ENCODE assay signal across 16 cellular contexts in genomic region chr19:10816691-10817090, GRCh38. TPM values are rescaled to one million over a fixed set of nuclear protein-coding genes. Genes with fewer than 3 reads are reported as not detected.
DNase-seq lines count a peak whose midpoint lies in the region; ATAC-seq and TF ChIP-seq lines count a peak whose summit lies in the region.
"Had no signal": no experiment of that assay in that cellular context is flagged by ENCODE, and none has a peak within 500 bp of the region (broad histone marks: within the 10 kb centered on the region; RNA-seq: fewer than 3 reads in every experiment).

No MANE protein-coding gene starts in this region.

- H3K36me3 Mint-ChIP-seq in activated naive CD4-positive, alpha-beta T cell treated with anti-CD3 and anti-CD28 coated beads, Interleukin-2, amount 50 U/mL, for 72 hours, result peaks cover 0 to 15% of the 10 kb centered on the region in 2 donors
- H3K36me3 Mint-ChIP-seq in dendritic cell treated with granulocyte-macrophage colony-stimulating factor and Interleukin-4, amounts not matched to agents 40 ng/mL and 50 ng/mL, for 4 days (ENCODE audit: low read depth), result peaks cover 99% of the 10 kb centered on the region
- H3K36me3 Mint-ChIP-seq in type B pancreatic cell, result peaks cover 29% of the 10 kb centered on the region

- intact Hi-C loops in dendritic cell treated with granulocyte-macrophage colony-stimulating factor and Interleukin-4, amounts not matched to agents 40 ng/mL and 50 ng/mL, for 4 days (cut with micrococcal nuclease), result no loop called here

- H3K27me3 Mint-ChIP-seq in dendritic cell treated with granulocyte-macrophage colony-stimulating factor and Interleukin-4, amounts not matched to agents 40 ng/mL and 50 ng/mL, for 4 days, result no peaks in the 10 kb centered on the region
- no peaks in the 10 kb centered on the region for H3K27me3 Mint-ChIP-seq in type B pancreatic cell
- H3K27me3 Mint-ChIP-seq: activated CD4-positive, alpha-beta memory T cell treated with anti-CD3 and anti-CD28 coated beads, Interleukin-2, amount 10 ng/mL, durations not matched to agents 7 days and 5 days; activated naive CD8-positive, alpha-beta T cell treated with anti-CD3 and anti-CD28 coated beads for 36 hours had no signal

- no peak for TF ChIP-seq CTCF in neutrophil (IDR thresholded peaks at IDR 0.05)
- TF ChIP-seq CTCF in type B pancreatic cell (conservative IDR thresholded peaks at IDR 0.05), result no peak

- H3K4me3 Mint-ChIP-seq in dendritic cell treated with granulocyte-macrophage colony-stimulating factor and Interleukin-4, amounts not matched to agents 40 ng/mL and 50 ng/mL, for 4 days, result no peak overlapping the region
- peak overlapping the region; percentile 82 for H3K4me3 Mint-ChIP-seq in type B pancreatic cell
- H3K4me3 Mint-ChIP-seq: activated CD4-positive, alpha-beta memory T cell treated with anti-CD3 and anti-CD28 coated beads, Interleukin-2, amount 10 ng/mL, durations not matched to agents 7 days and 5 days; activated naive CD8-positive, alpha-beta T cell treated with anti-CD3 and anti-CD28 coated beads for 36 hours had no signal

- H3K27me3 ChIP-seq in neutrophil, result no peaks in the 10 kb centered on the region

- ATAC-seq in activated naive CD4-positive, alpha-beta T cell treated with anti-CD3 and anti-CD28 coated beads, Interleukin-2, amount 50 U/mL, for 72 hours, result no peak
- ATAC-seq in GM18511 (IDR thresholded peaks at IDR 0.05; ENCODE audit: unreplicated experiment), result no peak

- H3K4me3 ChIP-seq in neutrophil (ENCODE audit: low read depth in 1 of 2, low read length in 1 of 2), result no peak overlapping the region

- peaks cover 62% of the 10 kb centered on the region for H3K36me3 ChIP-seq in neutrophil

- H3K4me1 ChIP-seq in neutrophil (ENCODE audit: control insufficient read depth in 1 of 2, insufficient read depth in 1 of 2, low read depth in 1 of 2, low read length in 1 of 2), result peaks cover 45 to 47% of the 10 kb centered on the region in 2 experiments

- peaks cover 40% of the 10 kb centered on the region for H3K4me1 Mint-ChIP-seq in dendritic cell treated with granulocyte-macrophage colony-stimulating factor and Interleukin-4, amounts not matched to agents 40 ng/mL and 50 ng/mL, for 4 days (ENCODE audit: low read depth)
- peaks cover 6% of the 10 kb centered on the region for H3K4me1 Mint-ChIP-seq in type B pancreatic cell (ENCODE audit: unreplicated experiment)

- H3K27ac Mint-ChIP-seq in activated naive CD4-positive, alpha-beta T cell treated with anti-CD3 and anti-CD28 coated beads, Interleukin-2, amount 50 U/mL, for 72 hours, result peak overlapping the region; percentile 77 to 93
- H3K27ac Mint-ChIP-seq in dendritic cell treated with granulocyte-macrophage colony-stimulating factor and Interleukin-4, amounts not matched to agents 40 ng/mL and 50 ng/mL, for 4 days, result peak overlapping the region; percentile 93
- peak overlapping the region; percentile 59 for H3K27ac Mint-ChIP-seq in type B pancreatic cell
- H3K27ac Mint-ChIP-seq: activated CD4-positive, alpha-beta memory T cell treated with anti-CD3 and anti-CD28 coated beads, Interleukin-2, amount 10 ng/mL, durations not matched to agents 7 days and 5 days; activated naive CD8-positive, alpha-beta T cell treated with anti-CD3 and anti-CD28 coated beads for 36 hours had no signal

- no peaks in the 10 kb centered on the region for H3K9me3 ChIP-seq in neutrophil

- no peak for DNase-seq in activated naive CD4-positive, alpha-beta T cell treated with anti-CD3 and anti-CD28 coated beads, Interleukin-2, amount 50 U/mL, for 72 hours (ENCODE audit: low spot score in 2 of 2)
- DNase-seq in activated naive CD4-positive, alpha-beta T cell treated with Interleukin-2 at 50 U/mL for 16 hours, result no peak
- no peak for DNase-seq in type B pancreatic cell (ENCODE audit: extremely low spot score, unreplicated experiment)
- DNase-seq in nucleus accumbens (lab: John Stamatoyannopoulos, UW), result no peak
- DNase-seq in DMS79 treated with DMSO at 0.1 percent for 48 hours (lab: John Stamatoyannopoulos, UW), result no peak
- DNase-seq: activated CD4-positive, alpha-beta memory T cell treated with anti-CD3 and anti-CD28 coated beads, Interleukin-2, amount 10 ng/mL, durations not matched to agents 7 days and 5 days; activated naive CD8-positive, alpha-beta T cell treated with anti-CD3 and anti-CD28 coated beads for 36 hours; effector memory CD4-positive, alpha-beta T cell; NCI-H1105 treated with DMSO at 0.1 percent for 48 hours; NCI-H82; stimulated activated naive CD4-positive, alpha-beta T cell; SW 1271 had no signal

- peak overlapping the region; percentile 98 for H3K27ac ChIP-seq in neutrophil

- H3K9me3 Mint-ChIP-seq in activated naive CD4-positive, alpha-beta T cell treated with anti-CD3 and anti-CD28 coated beads, Interleukin-2, amount 50 U/mL, for 72 hours, result no peaks in the 10 kb centered on the region
- no peaks in the 10 kb centered on the region for H3K9me3 Mint-ChIP-seq in dendritic cell treated with granulocyte-macrophage colony-stimulating factor and Interleukin-4, amounts not matched to agents 40 ng/mL and 50 ng/mL, for 4 days
- H3K9me3 Mint-ChIP-seq in type B pancreatic cell, result no peaks in the 10 kb centered on the region
- H3K9me3 Mint-ChIP-seq: activated CD4-positive, alpha-beta memory T cell treated with anti-CD3 and anti-CD28 coated beads, Interleukin-2, amount 10 ng/mL, durations not matched to agents 7 days and 5 days; activated naive CD8-positive, alpha-beta T cell treated with anti-CD3 and anti-CD28 coated beads for 36 hours had no signal

RNA-seq across cellular contexts. Expression of gene TMED1, which starts 19.3 kb away (rescaled TPM):
- total RNA-seq in activated naive CD4-positive, alpha-beta T cell treated with anti-CD3 and anti-CD28 coated beads, Interleukin-2, amount 50 U/mL, for 72 hours, result 10 to 100 TPM in 1 of 2 donors, 1 to 10 TPM in 1; 9.7 to 15.0 TPM
- 23.0 and 30.9 TPM in 2 replicates for total RNA-seq in type B pancreatic cell (ENCODE audit: low replicate concordance)

RNA-seq across cellular contexts. Expression of gene C19orf38, which starts 31.5 kb away (rescaled TPM):
- 1 to 10 TPM; 3.5 to 6.4 TPM for total RNA-seq in activated naive CD4-positive, alpha-beta T cell treated with anti-CD3 and anti-CD28 coated beads, Interleukin-2, amount 50 U/mL, for 72 hours
- total RNA-seq in type B pancreatic cell (ENCODE audit: low replicate concordance), result 0.45 and 1.1 TPM in 2 replicates
- total RNA-seq: G401 had no signal

RNA-seq across cellular contexts. Expression of gene CARM1, which starts 54.7 kb away (rescaled TPM):
- 10 to 100 TPM; 46.4 to 73.6 TPM for total RNA-seq in activated naive CD4-positive, alpha-beta T cell treated with anti-CD3 and anti-CD28 coated beads, Interleukin-2, amount 50 U/mL, for 72 hours
- 81.9 and 104 TPM in 2 replicates for total RNA-seq in type B pancreatic cell (ENCODE audit: low replicate concordance)
